ENCODE assay signal across 1 cellular context in genomic region chr5:149795360-149795759, GRCh38.
TF ChIP-seq lines count a peak whose summit lies in the region.

No MANE protein-coding gene starts in this region.

TF ChIP-seq in A549, 52 proteins besides CTCF, POLR2A, EP300 and RAD21 (continued from another document):
- TF ChIP-seq REST (IDR thresholded peaks at IDR 0.05): no peak
- no peak for TF ChIP-seq TFCP2L1 (CRISPR knock-in tag; IDR thresholded peaks at IDR 0.05)
- TF ChIP-seq, protein P1, sequence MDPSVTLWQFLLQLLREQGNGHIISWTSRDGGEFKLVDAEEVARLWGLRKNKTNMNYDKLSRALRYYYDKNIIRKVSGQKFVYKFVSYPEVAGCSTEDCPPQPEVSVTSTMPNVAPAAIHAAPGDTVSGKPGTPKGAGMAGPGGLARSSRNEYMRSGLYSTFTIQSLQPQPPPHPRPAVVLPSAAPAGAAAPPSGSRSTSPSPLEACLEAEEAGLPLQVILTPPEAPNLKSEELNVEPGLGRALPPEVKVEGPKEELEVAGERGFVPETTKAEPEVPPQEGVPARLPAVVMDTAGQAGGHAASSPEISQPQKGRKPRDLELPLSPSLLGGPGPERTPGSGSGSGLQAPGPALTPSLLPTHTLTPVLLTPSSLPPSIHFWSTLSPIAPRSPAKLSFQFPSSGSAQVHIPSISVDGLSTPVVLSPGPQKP (IDR thresholded peaks at IDR 0.05; ENCODE audit: low read depth, low read length): no peak
- no peak for TF ChIP-seq ZNF302 (CRISPR knock-in tag; IDR thresholded peaks at IDR 0.05)
- TF ChIP-seq RFX5 (IDR thresholded peaks at IDR 0.05): no peak
- no peak for TF ChIP-seq RARB (CRISPR knock-in tag; IDR thresholded peaks at IDR 0.05)
- TF ChIP-seq MAZ (IDR thresholded peaks at IDR 0.05; ENCODE audit: borderline replicate concordance, low read depth, low read length): no peak
- no peak for TF ChIP-seq JUN (IDR thresholded peaks at IDR 0.05)
